In the genomic region with DNA sequence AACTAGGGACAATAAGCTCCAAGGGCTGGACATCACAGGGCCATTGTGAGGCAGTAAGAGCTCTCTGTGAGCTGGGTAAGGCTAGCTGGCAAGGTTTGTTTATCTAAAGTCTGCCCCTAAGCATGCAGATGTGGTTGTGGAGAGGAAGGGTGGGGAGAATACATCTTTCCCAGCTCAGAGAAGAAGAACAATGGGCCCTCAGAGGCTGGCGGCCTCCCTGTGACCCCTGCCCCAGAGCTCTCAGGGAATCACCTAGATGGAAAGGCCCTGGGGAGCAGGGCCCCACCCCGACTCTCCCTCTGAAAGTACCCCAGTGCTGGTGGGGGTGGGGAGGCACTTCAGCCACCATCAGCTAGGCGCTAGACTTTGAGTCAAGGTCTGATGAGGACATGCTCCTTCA, we compare ENCODE assay signal across 17 cellular contexts. TPM values are rescaled to one million over a fixed set of nuclear protein-coding genes. Genes with fewer than 3 reads are reported as not detected.
"Had no signal": no experiment of that assay in that cellular context is flagged by ENCODE, and none has a peak within 500 bp of the region (broad histone marks: within the 10 kb centered on the region; RNA-seq: fewer than 3 reads in every experiment).

No MANE protein-coding gene starts in this region.

- DNase-seq: cortex of kidney; dorsolateral prefrontal cortex; effector CD8-positive, alpha-beta T cell; gastrocnemius medialis; glutamatergic neuron; islet precursor cell; midbrain; right lobe of liver; stimulated activated CD4-positive, alpha-beta T cell treated with anti-CD3 and anti-CD28 coated beads, Interleukin-4, amount 100 ng/mL, for 1 hour; stimulated activated CD8-positive, alpha-beta memory T cell treated with anti-CD3 and anti-CD28 coated beads, Interleukin-4, amount 100 ng/mL, for 48 hours; tibial artery; upper lobe of right lung had no signal

- H3K27ac Mint-ChIP-seq: memory B cell; natural killer cell treated with Interleukin-12 subunit alpha and Interleukin-12 subunit beta and Interleukin-15 and Interleukin-18, amount 100 ng/mL, for 72 hours; stimulated activated effector memory CD8-positive, alpha-beta T cell treated with anti-CD3 and anti-CD28 coated beads, Interleukin-12 subunit alpha, Interleukin-12 subunit beta, amount 100 ng/mL, for 72 hours; stimulated activated naive CD8-positive, alpha-beta T cell treated with anti-CD3 and anti-CD28 coated beads, Interleukin-15, Interleukin-2, amounts not matched to agents 100 ng/mL and 50 ng/mL, for 24 hours had no signal

- H3K4me1 Mint-ChIP-seq: memory B cell; stimulated activated effector memory CD8-positive, alpha-beta T cell treated with anti-CD3 and anti-CD28 coated beads, Interleukin-12 subunit alpha, Interleukin-12 subunit beta, amount 100 ng/mL, for 72 hours had no signal

- H3K9me3 Mint-ChIP-seq: natural killer cell treated with Interleukin-12 subunit alpha and Interleukin-12 subunit beta and Interleukin-15 and Interleukin-18, amount 100 ng/mL, for 72 hours had no signal

- ATAC-seq: gastrocnemius medialis; left lobe of liver; natural killer cell treated with Interleukin-12 subunit alpha and Interleukin-12 subunit beta and Interleukin-15 and Interleukin-18, amount 100 ng/mL, for 72 hours; right lobe of liver; stimulated activated effector memory CD8-positive, alpha-beta T cell treated with anti-CD3 and anti-CD28 coated beads, Interleukin-12 subunit alpha, Interleukin-12 subunit beta, amount 100 ng/mL, for 72 hours; upper lobe of right lung had no signal

- H3K36me3 Mint-ChIP-seq: natural killer cell treated with Interleukin-12 subunit alpha and Interleukin-12 subunit beta and Interleukin-15 and Interleukin-18, amount 100 ng/mL, for 72 hours; stimulated activated effector memory CD8-positive, alpha-beta T cell treated with anti-CD3 and anti-CD28 coated beads, Interleukin-12 subunit alpha, Interleukin-12 subunit beta, amount 100 ng/mL, for 72 hours had no signal

- H3K4me3 Mint-ChIP-seq: memory B cell; natural killer cell treated with Interleukin-12 subunit alpha and Interleukin-12 subunit beta and Interleukin-15 and Interleukin-18, amount 100 ng/mL, for 72 hours; stimulated activated effector memory CD8-positive, alpha-beta T cell treated with anti-CD3 and anti-CD28 coated beads, Interleukin-12 subunit alpha, Interleukin-12 subunit beta, amount 100 ng/mL, for 72 hours; stimulated activated naive CD8-positive, alpha-beta T cell treated with anti-CD3 and anti-CD28 coated beads, Interleukin-15, Interleukin-2, amounts not matched to agents 100 ng/mL and 50 ng/mL, for 24 hours had no signal

RNA-seq across cellular contexts. Expression of gene AP3B2, which starts 4.4 kb away (rescaled TPM):
- total RNA-seq: left lobe of liver had no signal
